7 cellular contexts compared by ENCODE assay signal in the genomic region with DNA sequence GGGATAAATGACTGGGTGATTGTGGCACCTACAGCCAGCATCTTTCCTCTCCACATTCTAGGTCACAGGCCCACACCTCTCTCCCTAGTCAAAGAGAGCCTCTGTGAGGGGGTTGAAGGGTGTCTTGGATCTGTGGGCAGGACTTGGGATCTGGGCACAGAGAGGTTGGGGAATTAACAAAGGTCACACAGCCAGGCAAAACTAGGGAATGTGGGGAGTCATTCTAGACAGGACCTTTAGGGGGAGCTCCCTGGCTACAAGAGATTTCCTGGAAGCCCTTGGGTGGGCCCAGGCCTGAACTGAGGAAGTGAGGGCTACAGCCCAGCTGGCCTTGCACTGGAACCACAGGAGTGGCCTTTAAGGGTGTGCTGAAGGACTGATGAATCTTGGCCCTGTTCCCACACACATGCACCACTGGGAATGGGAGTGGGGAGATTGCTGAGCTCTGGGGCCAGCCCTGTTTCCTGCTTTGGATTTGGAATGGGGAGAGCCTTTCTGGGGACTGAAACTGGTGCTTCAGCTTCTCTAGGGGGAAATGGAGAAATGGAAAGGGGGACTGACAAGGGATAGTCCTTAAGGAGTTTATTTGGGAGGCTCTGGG. TPM values are rescaled to one million over a fixed set of nuclear protein-coding genes. Genes with fewer than 3 reads are reported as not detected.
DNase-seq lines count a peak whose midpoint lies in the region; TF ChIP-seq lines count a peak whose summit lies in the region.

No MANE protein-coding gene starts in this region.

- TF ChIP-seq CTCF in coronary artery (IDR thresholded peaks at IDR 0.05) (peak; percentile 32), liver (IDR thresholded peaks at IDR 0.05; ENCODE audit: low read depth, low read length, missing input control) (peak; percentile 64)

- TF ChIP-seq RAD21 in liver (IDR thresholded peaks at IDR 0.05), result peak; percentile 84 to 87

- H3K9me3 ChIP-seq in liver (ENCODE audit: control insufficient read depth in 4 of 4, low read length in 3 of 4), result no peaks in the 10 kb centered on the region

- peak; percentile 79 for DNase-seq in G401 (ENCODE audit: low spot score)
- peak in 48 of 76 experiments; percentile 14 to 71 (median 40) for DNase-seq in HUDEP-2 (lab: John Stamatoyannopoulos, UW; ENCODE audit: unreplicated experiment in 76 of 76)
- peak; percentile 62 for DNase-seq in SK-N-DZ (ENCODE audit: low spot score)
- peak; percentile 88 for DNase-seq in coronary artery (ENCODE audit: low spot score)
- peak; percentile 69 for DNase-seq in superior temporal gyrus (ENCODE audit: extremely low spot score)
- no peak for DNase-seq in amniotic stem cell (lab: John Stamatoyannopoulos, UW)

- in situ Hi-C loops in G401 (cut with HindIII; ENCODE audit: low sequenced_read_pairs), result no loop called here

- peak overlapping the region in 1 of 2 donors; percentile 41 for H3K9ac ChIP-seq in liver (ENCODE audit: low read depth in 1 of 2, low read length in 2 of 2)

- H3K4me3 ChIP-seq in coronary artery, result no peak overlapping the region
- H3K4me3 ChIP-seq in liver (ENCODE audit: low read depth in 1 of 3, low read length in 3 of 3), result no peak overlapping the region

- H3K27me3 ChIP-seq in liver (ENCODE audit: control insufficient read depth in 4 of 4, insufficient read depth in 4 of 4, low read length in 3 of 4), result no peaks in the 10 kb centered on the region

- no peaks in the 10 kb centered on the region for H3K36me3 ChIP-seq in liver (ENCODE audit: control insufficient read depth in 4 of 4, insufficient read depth in 3 of 4, low read depth in 1 of 4, low read length in 3 of 4)

- H3K27ac ChIP-seq in coronary artery (peak overlapping the region in 1 of 2 donors; percentile 91), liver (ENCODE audit: low read depth in 1 of 2, low read length in 2 of 2) (peak overlapping the region; percentile 97 to 99)

- peaks cover 30 to 61% (median 48%) of the 10 kb centered on the region in 4 donors for H3K4me1 ChIP-seq in liver (ENCODE audit: control insufficient read depth in 4 of 4, insufficient read depth in 4 of 4, low read length in 3 of 4)

TF ChIP-seq in liver, 16 proteins besides CTCF, POLR2A, EP300 and RAD21:
- TF ChIP-seq NR2F2 (IDR thresholded peaks at IDR 0.05) (peak; percentile 91), JUND (IDR thresholded peaks at IDR 0.05) (no peak), FOXA2 (IDR thresholded peaks at IDR 0.05) (no peak), ATF3 (IDR thresholded peaks at IDR 0.05) (no peak), YY1 (IDR thresholded peaks at IDR 0.05) (no peak), RXRA (IDR thresholded peaks at IDR 0.05) (peak; percentile 46 to 66), GABPA (IDR thresholded peaks at IDR 0.05 in 1 of 2, conservative IDR thresholded peaks at IDR 0.05 in 1 of 2) (no peak), TAF1 (conservative IDR thresholded peaks at IDR 0.05) (no peak), ZBTB33 (IDR thresholded peaks at IDR 0.05) (no peak), SP1 (IDR thresholded peaks at IDR 0.05) (peak; percentile 61), EGR1 (IDR thresholded peaks at IDR 0.05; ENCODE audit: low read depth in 2 of 2) (no peak), HNF4G (IDR thresholded peaks at IDR 0.05) (no peak), MAX (IDR thresholded peaks at IDR 0.05) (peak; percentile 29), HNF4A (conservative IDR thresholded peaks at IDR 0.05) (no peak), FOXA1 (IDR thresholded peaks at IDR 0.05) (no peak)
- TF ChIP-seq, protein P1, sequence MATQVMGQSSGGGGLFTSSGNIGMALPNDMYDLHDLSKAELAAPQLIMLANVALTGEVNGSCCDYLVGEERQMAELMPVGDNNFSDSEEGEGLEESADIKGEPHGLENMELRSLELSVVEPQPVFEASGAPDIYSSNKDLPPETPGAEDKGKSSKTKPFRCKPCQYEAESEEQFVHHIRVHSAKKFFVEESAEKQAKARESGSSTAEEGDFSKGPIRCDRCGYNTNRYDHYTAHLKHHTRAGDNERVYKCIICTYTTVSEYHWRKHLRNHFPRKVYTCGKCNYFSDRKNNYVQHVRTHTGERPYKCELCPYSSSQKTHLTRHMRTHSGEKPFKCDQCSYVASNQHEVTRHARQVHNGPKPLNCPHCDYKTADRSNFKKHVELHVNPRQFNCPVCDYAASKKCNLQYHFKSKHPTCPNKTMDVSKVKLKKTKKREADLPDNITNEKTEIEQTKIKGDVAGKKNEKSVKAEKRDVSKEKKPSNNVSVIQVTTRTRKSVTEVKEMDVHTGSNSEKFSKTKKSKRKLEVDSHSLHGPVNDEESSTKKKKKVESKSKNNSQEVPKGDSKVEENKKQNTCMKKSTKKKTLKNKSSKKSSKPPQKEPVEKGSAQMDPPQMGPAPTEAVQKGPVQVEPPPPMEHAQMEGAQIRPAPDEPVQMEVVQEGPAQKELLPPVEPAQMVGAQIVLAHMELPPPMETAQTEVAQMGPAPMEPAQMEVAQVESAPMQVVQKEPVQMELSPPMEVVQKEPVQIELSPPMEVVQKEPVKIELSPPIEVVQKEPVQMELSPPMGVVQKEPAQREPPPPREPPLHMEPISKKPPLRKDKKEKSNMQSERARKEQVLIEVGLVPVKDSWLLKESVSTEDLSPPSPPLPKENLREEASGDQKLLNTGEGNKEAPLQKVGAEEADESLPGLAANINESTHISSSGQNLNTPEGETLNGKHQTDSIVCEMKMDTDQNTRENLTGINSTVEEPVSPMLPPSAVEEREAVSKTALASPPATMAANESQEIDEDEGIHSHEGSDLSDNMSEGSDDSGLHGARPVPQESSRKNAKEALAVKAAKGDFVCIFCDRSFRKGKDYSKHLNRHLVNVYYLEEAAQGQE (IDR thresholded peaks at IDR 0.05), result no peak

RNA-seq across cellular contexts. Expression of gene CXXC5, which starts 12.4 kb away (rescaled TPM):
- 280 and 322 TPM in 2 replicates for total RNA-seq in G401 (2014; rRNA removed; shearing (Covaris generic))
- polyA plus RNA-seq in SK-N-DZ (2014; cell fraction: cytosol; rRNA removed), result 24.9 and 31.1 TPM in 2 replicates
- 15.4 and 23.8 TPM in 2 replicates for polyA plus RNA-seq in SK-N-DZ (2014; cell fraction: nucleus; rRNA removed)
- total RNA-seq in liver, result 10 to 100 TPM; 59.1 to 78.6 TPM
- polyA plus RNA-seq in liver, result 10 to 100 TPM; 40.6 to 70.0 TPM
